ENCODE assay signal across 2 cellular contexts in the genomic region with DNA sequence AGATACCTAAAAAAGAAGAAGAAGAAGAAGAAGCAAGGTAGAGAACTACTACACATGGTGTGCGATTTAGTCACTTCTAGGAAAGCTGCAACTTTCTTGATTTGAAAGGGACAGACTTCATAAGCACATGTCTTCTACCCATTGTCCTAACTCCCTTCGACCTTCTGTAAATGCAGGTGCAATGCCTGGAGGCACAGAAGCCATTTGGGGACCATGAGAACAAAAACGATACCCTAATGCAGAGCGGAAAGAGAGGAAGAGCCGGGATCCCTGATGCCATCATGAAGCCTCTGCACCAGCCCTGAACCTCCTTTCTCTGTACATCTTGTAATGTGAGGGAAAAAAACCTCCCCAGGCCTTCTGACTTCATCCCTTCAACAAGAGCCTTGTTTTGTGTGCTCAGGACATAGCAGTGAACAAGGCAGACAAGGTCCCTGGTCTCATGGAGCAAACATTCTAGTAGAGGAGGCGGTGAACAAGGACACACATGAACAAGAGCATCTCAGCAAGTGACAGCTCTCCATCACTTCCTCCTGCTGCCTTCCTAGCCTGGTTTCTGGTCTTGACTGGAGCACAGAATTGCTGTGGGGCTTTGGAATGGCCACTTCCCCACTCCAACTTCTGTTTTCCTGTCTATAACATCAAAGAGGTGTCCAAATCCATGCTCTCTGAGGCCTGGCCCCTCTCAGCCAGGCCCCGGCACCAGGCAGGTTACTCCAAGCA.
TF ChIP-seq lines count a peak whose summit lies in the region.

No MANE protein-coding gene starts in this region.

TF ChIP-seq in IMR-90, 13 proteins besides CTCF, POLR2A, EP300 and RAD21:
- TF ChIP-seq RFX5 (IDR thresholded peaks at IDR 0.05; ENCODE audit: low read depth, low read length) (no peak), MAZ (IDR thresholded peaks at IDR 0.05; ENCODE audit: borderline replicate concordance, low read depth, low read length) (no peak), MAFK (IDR thresholded peaks at IDR 0.05; ENCODE audit: low read depth, low read length) (no peak), BHLHE40 (IDR thresholded peaks at IDR 0.05; ENCODE audit: low read depth, low read length) (no peak), NFE2L2 (IDR thresholded peaks at IDR 0.05; ENCODE audit: low read depth, low read length) (no peak), CEBPB (IDR thresholded peaks at IDR 0.05; ENCODE audit: low read depth, low read length) (no peak), CHD1 (IDR thresholded peaks at IDR 0.05; ENCODE audit: low read depth, low read length) (no peak), SMC3 (IDR thresholded peaks at IDR 0.05; ENCODE audit: low read depth, low read length) (no peak), RCOR1 (IDR thresholded peaks at IDR 0.05; ENCODE audit: insufficient replicate concordance, low read length) (no peak), FOS (IDR thresholded peaks at IDR 0.05; ENCODE audit: low read depth, low read length) (no peak), MXI1 (IDR thresholded peaks at IDR 0.05; ENCODE audit: borderline replicate concordance, low read depth, low read length) (no peak)
- TF ChIP-seq, protein P1, sequence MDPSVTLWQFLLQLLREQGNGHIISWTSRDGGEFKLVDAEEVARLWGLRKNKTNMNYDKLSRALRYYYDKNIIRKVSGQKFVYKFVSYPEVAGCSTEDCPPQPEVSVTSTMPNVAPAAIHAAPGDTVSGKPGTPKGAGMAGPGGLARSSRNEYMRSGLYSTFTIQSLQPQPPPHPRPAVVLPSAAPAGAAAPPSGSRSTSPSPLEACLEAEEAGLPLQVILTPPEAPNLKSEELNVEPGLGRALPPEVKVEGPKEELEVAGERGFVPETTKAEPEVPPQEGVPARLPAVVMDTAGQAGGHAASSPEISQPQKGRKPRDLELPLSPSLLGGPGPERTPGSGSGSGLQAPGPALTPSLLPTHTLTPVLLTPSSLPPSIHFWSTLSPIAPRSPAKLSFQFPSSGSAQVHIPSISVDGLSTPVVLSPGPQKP (IDR thresholded peaks at IDR 0.05; ENCODE audit: borderline replicate concordance, low read depth, low read length) = no peak
- TF ChIP-seq, protein P2, sequence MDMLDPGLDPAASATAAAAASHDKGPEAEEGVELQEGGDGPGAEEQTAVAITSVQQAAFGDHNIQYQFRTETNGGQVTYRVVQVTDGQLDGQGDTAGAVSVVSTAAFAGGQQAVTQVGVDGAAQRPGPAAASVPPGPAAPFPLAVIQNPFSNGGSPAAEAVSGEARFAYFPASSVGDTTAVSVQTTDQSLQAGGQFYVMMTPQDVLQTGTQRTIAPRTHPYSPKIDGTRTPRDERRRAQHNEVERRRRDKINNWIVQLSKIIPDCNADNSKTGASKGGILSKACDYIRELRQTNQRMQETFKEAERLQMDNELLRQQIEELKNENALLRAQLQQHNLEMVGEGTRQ (IDR thresholded peaks at IDR 0.05; ENCODE audit: low read depth, low read length) = no peak
TF ChIP-seq in IMR-90: peak in this region for 0.

TF ChIP-seq in HepG2, 621 proteins besides CTCF, POLR2A, EP300 and RAD21:
- TF ChIP-seq ZNF484 (CRISPR knock-in tag; IDR thresholded peaks at IDR 0.05; ENCODE audit: borderline replicate concordance, low read depth) (no peak), ZBTB20 (CRISPR knock-in tag; IDR thresholded peaks at IDR 0.05; ENCODE audit: borderline replicate concordance, low read depth) (no peak)
TF ChIP-seq in HepG2: peak in this region for 0.
